ENCODE assay signal across 19 cellular contexts in genomic region chr1:66937529-66938234, GRCh38. TPM values are rescaled to one million over a fixed set of nuclear protein-coding genes. Genes with fewer than 3 reads are reported as not detected.
DNase-seq lines count a peak whose midpoint lies in the region; ATAC-seq and TF ChIP-seq lines count a peak whose summit lies in the region.
"Had no signal": no experiment of that assay in that cellular context is flagged by ENCODE, and none has a peak within 500 bp of the region (broad histone marks: within the 10 kb centered on the region; RNA-seq: fewer than 3 reads in every experiment).

No MANE protein-coding gene starts in this region.

- no peaks in the 10 kb centered on the region for H3K9me2 ChIP-seq in PC-9 (ENCODE audit: insufficient read depth)

- CTCF ChIA-PET in PC-9 (lab: Charles Lee): no interaction called here

- peaks cover 10% of the 10 kb centered on the region; the same call in 1 of the 2 replicates for H4K20me1 ChIP-seq in PC-9 (ENCODE audit: insufficient read depth)

- peaks cover 93% of the 10 kb centered on the region for H3K79me2 ChIP-seq in PC-9 (ENCODE audit: low read depth)

- peak overlapping the region; percentile 78 for H3K27ac Mint-ChIP-seq in activated naive CD8-positive, alpha-beta T cell
- H3K27ac Mint-ChIP-seq in activated naive CD8-positive, alpha-beta T cell treated with anti-CD3 and anti-CD28 coated beads for 36 hours: no peak overlapping the region
- H3K27ac Mint-ChIP-seq: neural progenitor cell had no signal

- no peaks in the 10 kb centered on the region for H3F3A ChIP-seq in PC-9 (ENCODE audit: insufficient read depth, low read depth)

- no peak for TF ChIP-seq CTCF in PC-9 (conservative IDR thresholded peaks at IDR 0.05)

- no TSS peak for BruUV-seq in PC-9 (replicated peaks; lab: Mats Ljungman, UMichigan)

- H3K36me3 ChIP-seq in PC-9 (ENCODE audit: low read depth): 0 out of 2 replicates have a peak, but pooled peaks cover 4% of the 10 kb centered on the region
- H3K36me3 ChIP-seq: adrenal gland, cardiac muscle cell had no signal

- peaks cover 6% of the 10 kb centered on the region for H3K36me3 Mint-ChIP-seq in activated naive CD8-positive, alpha-beta T cell
- H3K36me3 Mint-ChIP-seq in activated naive CD8-positive, alpha-beta T cell treated with anti-CD3 and anti-CD28 coated beads for 36 hours: peaks cover 42% of the 10 kb centered on the region

- H3K4me3 Mint-ChIP-seq in activated naive CD8-positive, alpha-beta T cell: no peak overlapping the region
- no peak overlapping the region for H3K4me3 Mint-ChIP-seq in activated naive CD8-positive, alpha-beta T cell treated with anti-CD3 and anti-CD28 coated beads for 36 hours
- H3K4me3 Mint-ChIP-seq: mesothelial cell of epicardium, neural progenitor cell had no signal

- no peak for ATAC-seq in GM18868 (IDR thresholded peaks at IDR 0.05; ENCODE audit: unreplicated experiment)
- ATAC-seq: stimulated activated naive CD8-positive, alpha-beta T cell treated with anti-CD3 and anti-CD28 coated beads, Interleukin-15, Interleukin-2, amounts not matched to agents 100 U/mL and 50 U/mL, for 24 hours had no signal

- no peaks in the 10 kb centered on the region for H3K27me3 Mint-ChIP-seq in activated naive CD8-positive, alpha-beta T cell
- H3K27me3 Mint-ChIP-seq in activated naive CD8-positive, alpha-beta T cell treated with anti-CD3 and anti-CD28 coated beads for 36 hours: no peaks in the 10 kb centered on the region

- 0 out of 2 replicates have a peak overlapping the region, but pooled peaks have one; percentile 5 for H3K4me2 ChIP-seq in PC-9
- H3K4me2 ChIP-seq: neural progenitor cell had no signal

- peaks cover 25% of the 10 kb centered on the region for H3K4me1 ChIP-seq in PC-9 (replicated peaks; ENCODE audit: insufficient read depth)

- no peak overlapping the region for H2AFZ ChIP-seq in PC-9
- H2AFZ ChIP-seq: neural progenitor cell had no signal

- no peak overlapping the region; the same call in 1 of the 2 replicates for H3K27ac ChIP-seq in PC-9
- H3K27ac ChIP-seq: adrenal gland, cardiac muscle cell, neural progenitor cell had no signal

- DNase-seq in activated naive CD8-positive, alpha-beta T cell treated with anti-CD3 and anti-CD28 coated beads for 36 hours: no peak
- DNase-seq in PC-9: no peak
- peak; percentile 18 to 26 for DNase-seq in erythroblast (lab: John Stamatoyannopoulos, UW)
- DNase-seq in DMS153 treated with DMSO at 0.1 percent for 48 hours (lab: John Stamatoyannopoulos, UW; ENCODE audit: unreplicated experiment): no peak
- DNase-seq in NOMO-1 treated with dmso at 0.1 percent for 144 hours (lab: John Stamatoyannopoulos, UW; ENCODE audit: unreplicated experiment): no peak
- no peak for DNase-seq in DMS79 treated with DMSO at 0.1 percent for 48 hours (lab: John Stamatoyannopoulos, UW)
- DNase-seq: adrenal gland; effector CD4-positive, alpha-beta T cell; KBM-7; NCI-H1092; NCI-H2081 treated with DMSO at 0.1 percent for 48 hours; NCI-H526; stimulated activated CD4-positive, alpha-beta T cell treated with anti-CD3 and anti-CD28 coated beads, Interleukin-15, amount 100 ng/mL, for 24 hours; stimulated activated naive CD8-positive, alpha-beta T cell treated with anti-CD3 and anti-CD28 coated beads, Interleukin-15, Interleukin-2, amounts not matched to agents 100 U/mL and 50 U/mL, for 24 hours had no signal

- no peaks in the 10 kb centered on the region for H3K27me3 ChIP-seq in PC-9 (ENCODE audit: insufficient read depth, low read depth)
- H3K27me3 ChIP-seq: adrenal gland, cardiac muscle cell, neural progenitor cell had no signal

- POLR2A ChIA-PET in PC-9 (lab: Charles Lee; ENCODE audit: unreplicated experiment): no interaction called here

- H3K9me3 ChIP-seq in PC-9 (ENCODE audit: insufficient read depth, low read depth): no peaks in the 10 kb centered on the region
- H3K9me3 ChIP-seq: adrenal gland had no signal

- no peak for TF ChIP-seq POLR2A in erythroblast (IDR thresholded peaks at IDR 0.05; ENCODE audit: low read length)

- H3K4me3 ChIP-seq in PC-9: no peak overlapping the region
- H3K4me3 ChIP-seq: adrenal gland, cardiac muscle cell, neural progenitor cell had no signal

- H3K9me3 Mint-ChIP-seq in activated naive CD8-positive, alpha-beta T cell (ENCODE audit: low read depth): no peaks in the 10 kb centered on the region
- H3K9me3 Mint-ChIP-seq in activated naive CD8-positive, alpha-beta T cell treated with anti-CD3 and anti-CD28 coated beads for 36 hours: peaks cover 2% of the 10 kb centered on the region
- H3K9me3 Mint-ChIP-seq: mesothelial cell of epicardium, neural progenitor cell had no signal

- H3K4me1 Mint-ChIP-seq in activated naive CD8-positive, alpha-beta T cell (ENCODE audit: low read depth): peaks cover 90% of the 10 kb centered on the region
- H3K4me1 Mint-ChIP-seq in activated naive CD8-positive, alpha-beta T cell treated with anti-CD3 and anti-CD28 coated beads for 36 hours: peaks cover 72% of the 10 kb centered on the region

- intact Hi-C loops in PC-9 (cut with micrococcal nuclease; ENCODE audit: unreplicated experiment): loop anchor here (10.0 kb wide), 1 partner anchor 747 kb away; the partner anchor contains the start of gene GADD45A

RNA-seq across cellular contexts. Expression of gene MIER1, which starts 12.9 kb away (rescaled TPM):
- total RNA-seq in activated naive CD8-positive, alpha-beta T cell treated with anti-CD3 and anti-CD28 coated beads for 36 hours: 10 to 100 TPM; 52.8 to 52.9 TPM
- total RNA-seq in PC-9 (2021): 26.5 and 30.4 TPM in 2 replicates

RNA-seq across cellular contexts. Expression of gene DNAI4, which starts 13.0 kb away (rescaled TPM):
- 1 to 10 TPM; 1.2 to 1.4 TPM for total RNA-seq in activated naive CD8-positive, alpha-beta T cell treated with anti-CD3 and anti-CD28 coated beads for 36 hours
- 8.2 and 12.6 TPM in 2 replicates for total RNA-seq in PC-9 (2021)

Comparison
In these comparisons a context has a peak if more than half of its experiments do, and no peak if none do; other contexts are left out.
1. DNase-seq: peak in erythroblast (2 of 2); none in activated naive CD8-positive, alpha-beta T cell treated with anti-CD3 and anti-CD28 coated beads for 36 hours (single experiment), PC-9 (0 of 2), DMS153 treated with DMSO at 0.1 percent for 48 hours (single experiment), NOMO-1 treated with dmso at 0.1 percent for 144 hours (single experiment) and DMS79 treated with DMSO at 0.1 percent for 48 hours (single experiment).